In the genomic region with DNA sequence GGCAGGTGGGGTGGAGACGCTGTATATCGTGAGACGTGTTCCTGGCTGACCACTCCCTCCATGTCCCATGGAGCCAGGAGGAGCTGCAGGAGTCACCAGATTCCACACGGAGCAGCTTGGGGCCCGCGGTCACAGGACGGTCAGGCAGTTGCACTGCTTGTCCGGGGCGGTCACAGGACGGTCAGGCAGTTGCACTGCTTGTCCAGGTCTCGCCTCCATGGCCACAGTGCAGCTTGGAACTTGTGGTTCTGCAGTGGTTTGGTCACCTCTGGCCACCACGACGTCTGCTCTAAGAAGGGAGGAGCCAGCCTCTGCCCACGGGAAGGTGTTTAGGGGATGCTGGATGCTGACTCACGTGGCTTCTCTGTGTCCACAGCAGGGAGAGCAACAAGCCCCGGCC, we compare ENCODE assay signal across 2 cellular contexts.
TF ChIP-seq lines count a peak whose summit lies in the region.

No MANE protein-coding gene starts in this region.

TF ChIP-seq in A549, 52 proteins besides CTCF, POLR2A, EP300 and RAD21 (continued from another document):
- TF ChIP-seq JUN (IDR thresholded peaks at IDR 0.05), result no peak
- TF ChIP-seq HDAC2 (IDR thresholded peaks at IDR 0.05), result no peak

TF ChIP-seq in HEK293, 187 proteins besides CTCF, POLR2A, EP300 and RAD21 (continued from another document):
- TF ChIP-seq ZNF501 (tag by site-specific recombination; IDR thresholded peaks at IDR 0.05), result no peak
- peak; percentile 49 for TF ChIP-seq ZIC2 (tag by site-specific recombination; IDR thresholded peaks at IDR 0.05)
- TF ChIP-seq ZFHX2 (tag by site-specific recombination; conservative IDR thresholded peaks at IDR 0.05), result peak; percentile 34; the same call in 1 of the 2 replicates
- TF ChIP-seq HOXC10 (CRISPR knock-in tag; IDR thresholded peaks at IDR 0.05), result no peak
- TF ChIP-seq ZNF624 (tag by site-specific recombination; IDR thresholded peaks at IDR 0.05), result no peak
- TF ChIP-seq, protein P1, sequence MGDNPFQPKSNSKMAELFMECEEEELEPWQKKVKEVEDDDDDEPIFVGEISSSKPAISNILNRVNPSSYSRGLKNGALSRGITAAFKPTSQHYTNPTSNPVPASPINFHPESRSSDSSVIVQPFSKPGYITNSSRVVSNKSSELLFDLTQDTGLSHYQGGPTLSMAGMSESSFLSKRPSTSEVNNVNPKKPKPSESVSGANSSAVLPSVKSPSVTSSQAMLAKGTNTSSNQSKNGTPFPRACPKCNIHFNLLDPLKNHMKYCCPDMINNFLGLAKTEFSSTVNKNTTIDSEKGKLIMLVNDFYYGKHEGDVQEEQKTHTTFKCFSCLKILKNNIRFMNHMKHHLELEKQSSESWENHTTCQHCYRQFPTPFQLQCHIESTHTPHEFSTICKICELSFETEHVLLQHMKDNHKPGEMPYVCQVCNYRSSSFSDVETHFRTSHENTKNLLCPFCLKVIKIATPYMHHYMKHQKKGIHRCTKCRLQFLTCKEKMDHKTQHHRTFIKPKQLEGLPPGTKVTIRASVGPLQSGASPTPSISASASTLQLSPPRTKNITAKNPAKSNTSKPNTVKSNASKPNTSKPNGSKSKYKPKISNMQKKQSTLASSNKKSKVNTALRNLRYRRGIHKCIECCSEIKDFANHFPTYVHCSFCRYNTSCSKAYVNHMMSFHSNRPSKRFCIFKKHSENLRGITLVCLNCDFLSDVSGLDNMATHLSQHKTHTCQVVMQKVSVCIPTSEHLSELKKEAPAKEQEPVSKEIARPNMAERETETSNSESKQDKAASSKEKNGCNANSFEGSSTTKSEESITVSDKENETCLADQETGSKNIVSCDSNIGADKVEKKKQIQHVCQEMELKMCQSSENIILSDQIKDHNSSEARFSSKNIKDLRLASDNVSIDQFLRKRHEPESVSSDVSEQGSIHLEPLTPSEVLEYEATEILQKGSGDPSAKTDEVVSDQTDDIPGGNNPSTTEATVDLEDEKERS (tag by site-specific recombination; IDR thresholded peaks at IDR 0.05), result no peak
- TF ChIP-seq, protein P2, sequence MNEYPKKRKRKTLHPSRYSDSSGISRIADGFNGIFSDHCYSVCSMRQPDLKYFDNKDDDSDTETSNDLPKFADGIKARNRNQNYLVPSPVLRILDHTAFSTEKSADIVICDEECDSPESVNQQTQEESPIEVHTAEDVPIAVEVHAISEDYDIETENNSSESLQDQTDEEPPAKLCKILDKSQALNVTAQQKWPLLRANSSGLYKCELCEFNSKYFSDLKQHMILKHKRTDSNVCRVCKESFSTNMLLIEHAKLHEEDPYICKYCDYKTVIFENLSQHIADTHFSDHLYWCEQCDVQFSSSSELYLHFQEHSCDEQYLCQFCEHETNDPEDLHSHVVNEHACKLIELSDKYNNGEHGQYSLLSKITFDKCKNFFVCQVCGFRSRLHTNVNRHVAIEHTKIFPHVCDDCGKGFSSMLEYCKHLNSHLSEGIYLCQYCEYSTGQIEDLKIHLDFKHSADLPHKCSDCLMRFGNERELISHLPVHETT (tag by site-specific recombination; IDR thresholded peaks at IDR 0.05), result no peak
- TF ChIP-seq OVOL3 (tag by site-specific recombination; IDR thresholded peaks at IDR 0.05), result no peak
- peak; percentile 52 for TF ChIP-seq GLIS1 (tag by site-specific recombination; IDR thresholded peaks at IDR 0.05)
- TF ChIP-seq ZNF549 (tag by site-specific recombination; IDR thresholded peaks at IDR 0.05), result no peak
- no peak for TF ChIP-seq ZNF211 (tag by site-specific recombination; IDR thresholded peaks at IDR 0.05; ENCODE audit: low read depth)
- no peak for TF ChIP-seq GFI1B (tag by site-specific recombination; IDR thresholded peaks at IDR 0.05)
- TF ChIP-seq, protein P3, sequence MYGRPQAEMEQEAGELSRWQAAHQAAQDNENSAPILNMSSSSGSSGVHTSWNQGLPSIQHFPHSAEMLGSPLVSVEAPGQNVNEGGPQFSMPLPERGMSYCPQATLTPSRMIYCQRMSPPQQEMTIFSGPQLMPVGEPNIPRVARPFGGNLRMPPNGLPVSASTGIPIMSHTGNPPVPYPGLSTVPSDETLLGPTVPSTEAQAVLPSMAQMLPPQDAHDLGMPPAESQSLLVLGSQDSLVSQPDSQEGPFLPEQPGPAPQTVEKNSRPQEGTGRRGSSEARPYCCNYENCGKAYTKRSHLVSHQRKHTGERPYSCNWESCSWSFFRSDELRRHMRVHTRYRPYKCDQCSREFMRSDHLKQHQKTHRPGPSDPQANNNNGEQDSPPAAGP (tag by site-specific recombination; IDR thresholded peaks at IDR 0.05), result no peak
- TF ChIP-seq, protein P4, sequence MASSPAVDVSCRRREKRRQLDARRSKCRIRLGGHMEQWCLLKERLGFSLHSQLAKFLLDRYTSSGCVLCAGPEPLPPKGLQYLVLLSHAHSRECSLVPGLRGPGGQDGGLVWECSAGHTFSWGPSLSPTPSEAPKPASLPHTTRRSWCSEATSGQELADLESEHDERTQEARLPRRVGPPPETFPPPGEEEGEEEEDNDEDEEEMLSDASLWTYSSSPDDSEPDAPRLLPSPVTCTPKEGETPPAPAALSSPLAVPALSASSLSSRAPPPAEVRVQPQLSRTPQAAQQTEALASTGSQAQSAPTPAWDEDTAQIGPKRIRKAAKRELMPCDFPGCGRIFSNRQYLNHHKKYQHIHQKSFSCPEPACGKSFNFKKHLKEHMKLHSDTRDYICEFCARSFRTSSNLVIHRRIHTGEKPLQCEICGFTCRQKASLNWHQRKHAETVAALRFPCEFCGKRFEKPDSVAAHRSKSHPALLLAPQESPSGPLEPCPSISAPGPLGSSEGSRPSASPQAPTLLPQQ (tag by site-specific recombination; IDR thresholded peaks at IDR 0.05), result no peak
- no peak for TF ChIP-seq MEIS1 (CRISPR knock-in tag; IDR thresholded peaks at IDR 0.05; ENCODE audit: borderline replicate concordance)
- no peak for TF ChIP-seq ZNF558 (tag by site-specific recombination; IDR thresholded peaks at IDR 0.05)
